1 cellular context compared by ENCODE assay signal in genomic region chr13:76994281-76994680, GRCh38.
TF ChIP-seq lines count a peak whose summit lies in the region.

No MANE protein-coding gene starts in this region.

TF ChIP-seq in WTC11, 78 proteins besides CTCF, POLR2A, EP300 and RAD21 (continued from another document):
- TF ChIP-seq AR (CRISPR knock-in tag; IDR thresholded peaks at IDR 0.05) (no peak), ZNF121 (CRISPR knock-in tag; IDR thresholded peaks at IDR 0.05) (no peak), ETV6 (CRISPR knock-in tag; IDR thresholded peaks at IDR 0.05) (no peak), MAX (CRISPR knock-in tag; IDR thresholded peaks at IDR 0.05) (no peak), SP1 (CRISPR knock-in tag; conservative IDR thresholded peaks at IDR 0.05) (no peak), ZBTB21 (CRISPR knock-in tag; IDR thresholded peaks at IDR 0.05; ENCODE audit: borderline replicate concordance) (no peak), NR2C2 (CRISPR knock-in tag; IDR thresholded peaks at IDR 0.05) (no peak), PREB (CRISPR knock-in tag; IDR thresholded peaks at IDR 0.05; ENCODE audit: borderline replicate concordance) (no peak), ZNF423 (CRISPR knock-in tag; IDR thresholded peaks at IDR 0.05) (no peak), TCF7 (CRISPR knock-in tag; IDR thresholded peaks at IDR 0.05; ENCODE audit: low read depth) (no peak)
